8 cellular contexts compared by ENCODE assay signal in the genomic region with DNA sequence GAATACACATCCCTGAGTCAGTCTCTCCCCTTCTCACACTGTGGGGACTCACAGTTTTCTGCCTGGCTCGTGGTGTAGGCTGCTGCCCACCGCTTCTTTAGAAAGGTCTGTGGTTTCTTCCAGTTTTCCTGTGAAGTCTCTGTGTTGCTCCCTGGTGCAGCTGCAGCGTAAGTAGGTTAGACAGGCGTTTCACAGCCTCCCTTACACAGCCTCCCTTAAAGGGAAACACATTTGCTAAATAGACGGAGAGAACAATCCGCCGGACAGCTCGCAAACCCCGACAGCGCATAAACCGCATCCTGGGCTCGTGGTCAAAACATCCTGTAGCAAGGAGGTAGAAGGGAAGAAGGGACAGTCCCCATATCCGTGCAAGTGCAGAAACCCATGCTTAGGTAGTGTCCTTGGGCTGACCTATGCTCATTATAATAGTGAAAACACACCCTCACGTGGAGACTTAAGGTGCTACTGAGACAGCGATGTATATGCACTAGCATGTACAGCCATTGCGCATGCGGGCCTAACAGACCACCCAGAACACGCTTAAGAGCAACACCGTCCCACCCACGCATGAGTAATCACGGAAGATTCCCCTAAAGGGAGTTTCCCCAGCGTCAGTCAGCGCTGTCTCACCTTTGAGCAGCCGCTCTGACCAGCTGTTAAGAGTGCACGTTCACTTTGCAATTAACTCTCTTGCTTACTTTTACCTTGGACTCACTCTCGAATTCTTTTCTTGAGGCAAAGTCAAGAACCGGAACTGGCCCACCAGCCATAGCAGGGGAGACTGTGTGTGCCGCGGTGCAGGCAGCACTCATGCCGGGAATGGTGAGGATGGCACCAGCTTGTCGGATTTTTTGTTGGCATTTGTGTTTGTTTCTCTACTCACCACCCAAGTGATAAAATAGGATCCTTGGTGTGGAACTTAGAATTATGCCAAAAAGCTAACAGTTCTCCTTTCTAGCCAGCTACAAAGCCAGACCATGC. TPM values are rescaled to one million over a fixed set of nuclear protein-coding genes. Genes with fewer than 3 reads are reported as not detected.
A peak's percentile ranks its signal among the peaks of the same experiment; 100 is the strongest.
DNase-seq lines count a peak whose midpoint lies in the region; ATAC-seq and TF ChIP-seq lines count a peak whose summit lies in the region.

No MANE protein-coding gene starts in this region.

- H3K79me2 ChIP-seq in DND-41 (ENCODE audit: insufficient read depth, low read length) = no peaks in the 10 kb centered on the region

- ATAC-seq in DND-41 (ENCODE audit: insufficient read depth, low read depth) = peak; percentile 95
- ATAC-seq in GM21528 (IDR thresholded peaks at IDR 0.05; ENCODE audit: low FRiP score, unreplicated experiment) = peak; percentile 89
- ATAC-seq in upper lobe of right lung = peak; percentile 66

- WGBS in endodermal cell (ENCODE audit: insufficient coverage in 1 of 2, insufficient read length in 1 of 2), 2 experiments = 81 to 82% methylated on average over 17 to 30 of the region's 31 CpGs

- no peaks in the 10 kb centered on the region for H3K36me3 Mint-ChIP-seq in endodermal cell (ENCODE audit: low read depth)

- intact Hi-C loops in upper lobe of right lung (cut with DNase I) (no loop called here), dorsolateral prefrontal cortex (cut with DNase I) (no loop called here)

- H3K36me3 ChIP-seq in DND-41 (ENCODE audit: insufficient read depth, low read length) (no peaks in the 10 kb centered on the region), mucosa of rectum (ENCODE audit: control insufficient read depth in 2 of 2, insufficient read depth in 2 of 2, low read length in 2 of 2) (no peaks in the 10 kb centered on the region), upper lobe of right lung (no peaks in the 10 kb centered on the region), endodermal cell (ENCODE audit: control insufficient read depth, insufficient read depth, low read length) (no peaks in the 10 kb centered on the region)

- peaks cover 32% of the 10 kb centered on the region for H3K27me3 ChIP-seq in DND-41 (ENCODE audit: insufficient read depth, low read length, poor library complexity)
- H3K27me3 ChIP-seq in mucosa of rectum (ENCODE audit: control insufficient read depth in 2 of 2, insufficient read depth in 2 of 2, low read length in 2 of 2) = peaks cover 0 to 5% of the 10 kb centered on the region in 2 donors
- H3K27me3 ChIP-seq in upper lobe of right lung = peaks cover 30% of the 10 kb centered on the region
- peaks cover 0 to 61% (median 17%) of the 10 kb centered on the region in 45 donors for H3K27me3 ChIP-seq in dorsolateral prefrontal cortex
- H3K27me3 ChIP-seq in endodermal cell (ENCODE audit: control insufficient read depth, insufficient read depth, low read length, poor library complexity, severe bottlenecking) = peaks cover 3% of the 10 kb centered on the region

- peaks cover 23% of the 10 kb centered on the region for H3K4me1 ChIP-seq in DND-41 (ENCODE audit: insufficient read depth, low read length)
- peaks cover 0 to 4% of the 10 kb centered on the region in 2 donors for H3K4me1 ChIP-seq in mucosa of rectum (ENCODE audit: control insufficient read depth in 2 of 2, insufficient read depth in 2 of 2, low read length in 2 of 2)
- peaks cover 6% of the 10 kb centered on the region for H3K4me1 ChIP-seq in upper lobe of right lung
- H3K4me1 ChIP-seq in endodermal cell (ENCODE audit: control insufficient read depth, insufficient read depth, low read length) = no peaks in the 10 kb centered on the region

- no peak overlapping the region for H2AFZ ChIP-seq in DND-41 (ENCODE audit: low read depth, low read length)

- H4K20me1 ChIP-seq in DND-41 (ENCODE audit: insufficient read depth, low read length) = peaks cover 9% of the 10 kb centered on the region

- TF ChIP-seq CTCF in DND-41 (IDR thresholded peaks at IDR 0.05; ENCODE audit: borderline replicate concordance, extremely low read depth, low read length, poor library complexity, severe bottlenecking) (peak; percentile 20), upper lobe of right lung (IDR thresholded peaks at IDR 0.05) (no peak), dorsolateral prefrontal cortex (IDR thresholded peaks at IDR 0.05 in 54 of 56, conservative IDR thresholded peaks at IDR 0.05 in 2 of 56; ENCODE audit: low read depth in 1 of 56, partially characterized antibody in 56 of 56) (no peak), endodermal cell (conservative IDR thresholded peaks at IDR 0.05) (no peak)

- no peak overlapping the region for H3K4me3 Mint-ChIP-seq in endodermal cell

- H3K9me3 ChIP-seq in DND-41 (ENCODE audit: insufficient read depth, low read length, severe bottlenecking) (no peaks in the 10 kb centered on the region), mucosa of rectum (ENCODE audit: control insufficient read depth in 2 of 2, low read length in 2 of 2) (no peaks in the 10 kb centered on the region), upper lobe of right lung (no peaks in the 10 kb centered on the region), endodermal cell (ENCODE audit: control insufficient read depth, low read length) (no peaks in the 10 kb centered on the region)

- H3K4me3 ChIP-seq in DND-41 (ENCODE audit: low read depth in 1 of 2, low read length in 2 of 2) = peak overlapping the region in 1 of 2 experiments; percentile 43; a peak in 2 of 4 replicates
- peak overlapping the region; percentile 41 to 48 for H3K4me3 ChIP-seq in mucosa of rectum (ENCODE audit: low read length in 2 of 2)
- no peak overlapping the region for H3K4me3 ChIP-seq in upper lobe of right lung
- peak overlapping the region in 27 of 59 donors; percentile 3 to 46 (median 20) for H3K4me3 ChIP-seq in dorsolateral prefrontal cortex
- no peak overlapping the region for H3K4me3 ChIP-seq in endodermal cell (ENCODE audit: low read length)

- peaks cover 33% of the 10 kb centered on the region for H3K27me3 Mint-ChIP-seq in endodermal cell (ENCODE audit: insufficient read depth)

- no peak overlapping the region for H3K27ac Mint-ChIP-seq in endodermal cell

- H3K9ac ChIP-seq in DND-41 (ENCODE audit: low read depth, low read length) = 0 out of 2 replicates have a peak overlapping the region, but pooled peaks have one; percentile 17
- H3K9ac ChIP-seq in mucosa of rectum (ENCODE audit: low read depth in 1 of 2, low read length in 2 of 2) = no peak overlapping the region
- no peak overlapping the region for H3K9ac ChIP-seq in endodermal cell (ENCODE audit: extremely low read depth, low read length, poor library complexity, severe bottlenecking)

- H3K4me2 ChIP-seq in DND-41 (ENCODE audit: insufficient read depth, low read length) = peak overlapping the region; percentile 61

- H3K27ac ChIP-seq in DND-41 (ENCODE audit: low read length) (no peak overlapping the region), mucosa of rectum (ENCODE audit: low read depth in 2 of 2, low read length in 2 of 2) (no peak overlapping the region), upper lobe of right lung (no peak overlapping the region), dorsolateral prefrontal cortex (peak overlapping the region in 7 of 59 donors; percentile 20 to 66 (median 28)), endodermal cell (ENCODE audit: low read depth, low read length) (no peak overlapping the region)

- DNase-seq in DND-41 (peak; percentile 73), KG1 (lab: John Stamatoyannopoulos, UW) (peak; percentile 53), upper lobe of right lung (peak; percentile 63), dorsolateral prefrontal cortex (no peak), endodermal cell (no peak)
- DNase-seq in activated CD8-positive, alpha-beta memory T cell treated with anti-CD3 and anti-CD28 coated beads, Interleukin-2, amount 50 U/mL, for 1 hour (ENCODE audit: extremely low read depth) = peak; percentile 83

- no peaks in the 10 kb centered on the region for H3K4me1 Mint-ChIP-seq in endodermal cell

- no peaks in the 10 kb centered on the region for H3K9me3 Mint-ChIP-seq in endodermal cell

RNA-seq across cellular contexts. Expression of a gene that starts 16.6 kb away (rescaled TPM):
- total RNA-seq in upper lobe of right lung (2.1 TPM), dorsolateral prefrontal cortex (10 to 100 TPM in 14 of 120 experiments, 1 to 10 TPM in 106; 1.3 to 16.1 (median 5.4) TPM), endodermal cell (not detected)
- polyA plus RNA-seq in endodermal cell (2013, experiment 1 of 2) = not detected
- polyA plus RNA-seq in endodermal cell (2013, experiment 2 of 2) = not detected

RNA-seq across cellular contexts. Expression of a gene that starts 24.3 kb away (rescaled TPM):
- 12.6 TPM for total RNA-seq in upper lobe of right lung
- total RNA-seq in dorsolateral prefrontal cortex = 10 to 100 TPM in 30 of 120 experiments, 1 to 10 TPM in 90; 1.6 to 24.4 (median 6.1) TPM
- not detected for total RNA-seq in endodermal cell
- polyA plus RNA-seq in endodermal cell (2013, experiment 1 of 2) = not detected
- polyA plus RNA-seq in endodermal cell (2013, experiment 2 of 2) = not detected

RNA-seq across cellular contexts. Expression of a gene that starts 36.6 kb away (rescaled TPM):
- total RNA-seq in upper lobe of right lung (not detected), dorsolateral prefrontal cortex (not detected), endodermal cell (not detected)
- polyA plus RNA-seq in endodermal cell (2013, experiment 1 of 2) = not detected
- polyA plus RNA-seq in endodermal cell (2013, experiment 2 of 2) = not detected

RNA-seq across cellular contexts. Expression of a gene that starts 51.3 kb away (rescaled TPM):
- total RNA-seq in upper lobe of right lung = not detected
- under 1 TPM in 17 of 120 experiments, not detected in 103; 0.33 to 0.94 (median 0.50) TPM for total RNA-seq in dorsolateral prefrontal cortex
- total RNA-seq in endodermal cell = 1 to 10 TPM; 1.4 to 1.8 TPM
- 0.28 TPM for polyA plus RNA-seq in endodermal cell (2013, experiment 1 of 2)
- 0.54 TPM for polyA plus RNA-seq in endodermal cell (2013, experiment 2 of 2)

RNA-seq across cellular contexts. Expression of a gene that starts 53.9 kb away (rescaled TPM):
- not detected for total RNA-seq in upper lobe of right lung
- total RNA-seq in dorsolateral prefrontal cortex = not detected
- total RNA-seq in endodermal cell = not detected
- not detected for polyA plus RNA-seq in endodermal cell (2013, experiment 1 of 2)
- not detected for polyA plus RNA-seq in endodermal cell (2013, experiment 2 of 2)

Comparison
In these comparisons a context has a peak if more than half of its experiments do, and no peak if none do; other contexts are left out.
1. DNase-seq: peak in DND-41 (single experiment), KG1 (single experiment), activated CD8-positive, alpha-beta memory T cell treated with anti-CD3 and anti-CD28 coated beads, Interleukin-2, amount 50 U/mL, for 1 hour (single experiment) and upper lobe of right lung (single experiment); none in dorsolateral prefrontal cortex (0 of 10) and endodermal cell (single experiment).
2. H3K4me3 ChIP-seq: peak in mucosa of rectum (2 of 2); none in upper lobe of right lung (single experiment) and endodermal cell (single experiment).
3. Peak in every context shown above with its lines, with median percentiles within 50 percentile points of each other: ATAC-seq.